Comparison of ENCODE assay signal across 19 cellular contexts in genomic region chr7:7576344-7576743, GRCh38. TPM values are rescaled to one million over a fixed set of nuclear protein-coding genes. Genes with fewer than 3 reads are reported as not detected.
DNase-seq lines count a peak whose midpoint lies in the region; ATAC-seq, FAIRE-seq and TF ChIP-seq lines count a peak whose summit lies in the region.
"Had no signal": no experiment of that assay in that cellular context is flagged by ENCODE, and none has a peak within 500 bp of the region (broad histone marks: within the 10 kb centered on the region; RNA-seq: fewer than 3 reads in every experiment).

No MANE protein-coding gene starts in this region.

- FAIRE-seq in A549 (lab: Jason Lieb, UNC), result peak; percentile 18
- FAIRE-seq: H1 had no signal

- H3K4me3 ChIP-seq in A549 (no peak overlapping the region), transverse colon (no peak overlapping the region), mammary epithelial cell (replicated peaks in 1 of 3; ENCODE audit: insufficient read depth in 1 of 3, low read depth in 2 of 3, low read length in 3 of 3) (no peak overlapping the region)
- H3K4me3 ChIP-seq: BLaER1 treated with 17β-estradiol and CSF1 and Interleukin-3, amounts not matched to agents 10 nM and 100 nM; HAP-1 had no signal

- H3K4me2 ChIP-seq in A549 (no peak overlapping the region), mammary epithelial cell (ENCODE audit: insufficient read depth, low read depth, low read length) (no peak overlapping the region)

- no peak overlapping the region for H2AFZ ChIP-seq in mammary epithelial cell (ENCODE audit: low read depth, low read length)

- peaks cover 34% of the 10 kb centered on the region for H3K79me2 ChIP-seq in mammary epithelial cell (ENCODE audit: insufficient read depth, low read length)

- H3K9me3 ChIP-seq in A549 (no peaks in the 10 kb centered on the region), transverse colon (no peaks in the 10 kb centered on the region), mammary epithelial cell (replicated peaks; ENCODE audit: insufficient read depth, low read length) (no peaks in the 10 kb centered on the region)
- H3K9me3 ChIP-seq: HAP-1 had no signal

- no TSS peak for BruUV-seq in mammary epithelial cell (replicated peaks; lab: Mats Ljungman, UMichigan)

- no peaks in the 10 kb centered on the region for H4K20me1 ChIP-seq in mammary epithelial cell (ENCODE audit: insufficient read depth, low read length)

- WGBS in A549 (ENCODE audit: missing lambda C conversion rate), result 90% methylated on average over 1 of the region's 1 CpG
- 98% methylated on average over 1 of the region's 1 CpG; no CpG with 5 or more reads in 1 of the 2 donors for whole genome bisulfite sequencing in transverse colon (ENCODE audit: low coverage in 1 of 2), 2 donors
- WGBS in mammary epithelial cell (ENCODE audit: low coverage, missing lambda C conversion rate), result 91% methylated on average over 1 of the region's 1 CpG

- no peak for DNase-seq in A549 (ENCODE audit: low read depth in 1 of 2, low spot score in 1 of 2)
- peak; percentile 34 for DNase-seq in MV-4-11 (lab: John Stamatoyannopoulos, UW)
- peak; percentile 8 for DNase-seq in amniotic epithelial cell (ENCODE audit: low read depth)
- no peak for DNase-seq in transverse colon
- no peak for DNase-seq in stimulated activated naive CD4-positive, alpha-beta T cell treated with Interleukin-2 at 50 U/mL for 16 hours (lab: John Stamatoyannopoulos, UW)
- DNase-seq in mammary epithelial cell, result no peak
- DNase-seq in midbrain (lab: John Stamatoyannopoulos, UW), result no peak
- DNase-seq: 8988T; ACHN; Calu3; CD4-positive, alpha-beta T cell; DMS79 had no signal

- no peaks in the 10 kb centered on the region for H3K4me1 ChIP-seq in A549
- H3K4me1 ChIP-seq in transverse colon, result no peaks in the 10 kb centered on the region
- no peaks in the 10 kb centered on the region for H3K4me1 ChIP-seq in mammary epithelial cell (ENCODE audit: insufficient read depth, low read length)
- H3K4me1 ChIP-seq: HAP-1 had no signal

- POLR2A ChIA-PET in A549 (lab: Yijun Ruan, JAX), result no interaction called here

- no peak overlapping the region for H3K9ac ChIP-seq in mammary epithelial cell (ENCODE audit: insufficient read depth, low read length)
- H3K9ac ChIP-seq: BLaER1 treated with 17β-estradiol and CSF1 and Interleukin-3, amounts not matched to agents 10 nM and 100 nM had no signal

- no peak for TF ChIP-seq EP300 in A549 (IDR thresholded peaks at IDR 0.05)
- TF ChIP-seq EP300 in transverse colon (IDR thresholded peaks at IDR 0.05; ENCODE audit: low read depth), result no peak

- TF ChIP-seq CTCF in A549 (IDR thresholded peaks at IDR 0.05) (no peak), transverse colon (IDR thresholded peaks at IDR 0.05) (no peak), mammary epithelial cell (conservative IDR thresholded peaks at IDR 0.05 in 1 of 2, IDR thresholded peaks at IDR 0.05 in 1 of 2; ENCODE audit: extremely low read depth in 1 of 2, insufficient read depth in 1 of 2, low read depth in 1 of 2, low read length in 2 of 2) (no peak)

- H3K36me3 ChIP-seq in transverse colon (peaks cover 0 to 5% (median 0%) of the 10 kb centered on the region in 4 donors), mammary epithelial cell (ENCODE audit: insufficient read depth, low read length) (peaks cover 7% of the 10 kb centered on the region)

- ATAC-seq in A549, result no peak
- peak; percentile 35 for ATAC-seq in GM18858 (IDR thresholded peaks at IDR 0.05; ENCODE audit: unreplicated experiment)

- intact Hi-C loops in transverse colon (cut with DNase I; ENCODE audit: low total_unique reads) (no loop called here), mammary epithelial cell (cut with micrococcal nuclease) (no loop called here)

- dilution Hi-C loops in mammary epithelial cell (cut with HindIII; ENCODE audit: low sequenced_read_pairs), result no loop called here

- TF ChIP-seq RAD21 in A549 (conservative IDR thresholded peaks at IDR 0.05 in 1 of 2, IDR thresholded peaks at IDR 0.05 in 1 of 2), result no peak

- no peaks in the 10 kb centered on the region for H3K27me3 ChIP-seq in transverse colon
- no peaks in the 10 kb centered on the region for H3K27me3 ChIP-seq in mammary epithelial cell (ENCODE audit: insufficient read depth, low read length)
- H3K27me3 ChIP-seq: BLaER1 treated with 17β-estradiol and CSF1 and Interleukin-3, amounts not matched to agents 10 nM and 100 nM had no signal

- CTCF ChIA-PET in A549 (lab: Yijun Ruan, JAX) (no interaction called here), mammary epithelial cell (lab: Charles Lee; ENCODE audit: low non-redundant PET) (no interaction called here)

- H3K27ac ChIP-seq in A549, result no peak overlapping the region
- no peak overlapping the region for H3K27ac ChIP-seq in transverse colon
- no peak overlapping the region for H3K27ac ChIP-seq in mammary epithelial cell (ENCODE audit: insufficient read depth, low read depth, low read length)
- H3K27ac ChIP-seq: BLaER1 treated with 17β-estradiol and CSF1 and Interleukin-3, amounts not matched to agents 10 nM and 100 nM had no signal

- TF ChIP-seq POLR2A in A549 (IDR thresholded peaks at IDR 0.05; ENCODE audit: low read length), result no peak
- no peak for TF ChIP-seq POLR2A in transverse colon (IDR thresholded peaks at IDR 0.05)

- in situ Hi-C loops in transverse colon (cut with MboI; ENCODE audit: low pct_ligation_motif_present in 1 of 4, low pct_unique_long_range_greater_than_20kb in 1 of 4, low sequenced_read_pairs in 3 of 4), result loop anchor here in 3 of 4 donors (25.0 kb wide), 1 partner anchor 636 kb away; no protein-coding TSS in a partner anchor
- in situ Hi-C loops in mammary epithelial cell (cut with MboI; ENCODE audit: low sequenced_read_pairs in 2 of 2), result loop anchor here in 1 of 2 donors (25.0 kb wide), 1 partner anchor 186 kb away; no protein-coding TSS in a partner anchor

TF ChIP-seq in A549, 52 proteins besides CTCF, POLR2A, EP300 and RAD21:
- no peak for TF ChIP-seq NR3C1 (IDR thresholded peaks at IDR 0.05)
- TF ChIP-seq FOSL2 (IDR thresholded peaks at IDR 0.05), result no peak
- no peak for TF ChIP-seq FOSL2 (CRISPR knock-in tag; IDR thresholded peaks at IDR 0.05)
- TF ChIP-seq POLR2AphosphoS2 (conservative IDR thresholded peaks at IDR 0.05; ENCODE audit: low read length), result no peak
- no peak for TF ChIP-seq BCL3 (IDR thresholded peaks at IDR 0.05)
TF ChIP-seq in A549: peak in this region for 0.

RNA-seq across cellular contexts. Expression of gene MIOS, which starts 9.7 kb away (rescaled TPM):
- polyA plus RNA-seq in A549 (2011; rRNA removed) (45.4 and 49.1 TPM in 2 replicates), A549 (2017; fragmentation: RNase III; extraction: RNeasy Plus Mini Kit Qiagen cat#74134 plus additional on column Dnase treatment) (19.1 to 21.3 TPM (median 20.3 TPM) in 3 replicates), mammary epithelial cell (12.4 TPM)
- 10.1 and 11.8 TPM in 2 replicates for polyA plus RNA-seq in A549 (2012; cell fraction: cytosol; rRNA removed)
- polyA plus RNA-seq in A549 (2012; cell fraction: nucleus; rRNA removed), result 9.2 and 13.2 TPM in 2 replicates
- 21.8 and 27.4 TPM in 2 replicates for polyA minus RNA-seq in A549 (2011; rRNA and poly(A)+ RNA removed)
- total RNA-seq in transverse colon (10 to 100 TPM in 3 of 4 donors, 1 to 10 TPM in 1; 8.4 to 41.9 (median 26.1) TPM), mammary epithelial cell (10 to 100 TPM; 27.5 to 36.8 TPM)
- 8.6 TPM for polyA minus RNA-seq in mammary epithelial cell

RNA-seq across cellular contexts. Expression of gene COL28A1, which starts 40.7 kb away (rescaled TPM):
- 0.08 and 0.13 TPM in 2 replicates for polyA plus RNA-seq in A549 (2011; rRNA removed)
- polyA plus RNA-seq in A549 (2012; cell fraction: cytosol; rRNA removed), result 0.04 and 0.11 TPM in 2 replicates
- 0.09 and 0.12 TPM in 2 replicates for polyA plus RNA-seq in A549 (2012; cell fraction: nucleus; rRNA removed)
- polyA plus RNA-seq in A549 (2017; fragmentation: RNase III; extraction: RNeasy Plus Mini Kit Qiagen cat#74134 plus additional on column Dnase treatment), result 0.14 to 0.22 TPM (median 0.17 TPM) in 3 replicates
- polyA minus RNA-seq in A549 (2011; rRNA and poly(A)+ RNA removed), result 0.17 TPM in 1 of 2 replicates, not detected in the other
- 1 to 10 TPM in 3 of 4 donors, under 1 TPM in 1; 0.60 to 4.4 (median 4.1) TPM for total RNA-seq in transverse colon
- total RNA-seq in mammary epithelial cell, result under 1 TPM; 0.16 to 0.17 TPM
- not detected for polyA plus RNA-seq in mammary epithelial cell
- not detected for polyA minus RNA-seq in mammary epithelial cell
- total RNA-seq: G401, HT1080 had no signal
- polyA plus RNA-seq: IgD-negative memory B cell had no signal

Comparison
In these comparisons a context has a peak if more than half of its experiments do, and no peak if none do; other contexts are left out.
1. DNase-seq: peak in MV-4-11 (single experiment) and amniotic epithelial cell (single experiment); none in A549 (0 of 2), transverse colon (single experiment), stimulated activated naive CD4-positive, alpha-beta T cell treated with Interleukin-2 at 50 U/mL for 16 hours (single experiment), mammary epithelial cell (single experiment) and midbrain (single experiment).